ENCODE assay signal across 14 cellular contexts in the genomic region with DNA sequence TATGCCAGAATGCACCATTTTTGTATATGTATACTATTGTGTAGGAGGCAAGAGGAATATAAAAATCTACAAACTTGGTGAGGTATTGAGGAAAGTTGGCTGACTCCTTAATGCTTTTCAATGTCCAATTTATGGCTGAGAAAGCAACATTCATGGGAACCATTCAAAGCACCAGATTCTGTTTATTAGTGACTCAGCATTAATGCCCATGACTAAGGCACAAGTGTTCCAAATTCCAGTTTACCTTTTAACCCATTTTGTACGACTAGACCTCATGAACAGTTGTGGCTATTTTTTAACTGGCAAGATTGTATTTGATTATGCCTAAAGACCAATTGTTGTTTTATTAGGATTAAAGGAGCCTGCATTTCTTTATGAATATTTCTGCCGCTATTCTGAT.
DNase-seq lines count a peak whose midpoint lies in the region; ATAC-seq, FAIRE-seq and TF ChIP-seq lines count a peak whose summit lies in the region.
"Had no signal": no experiment of that assay in that cellular context is flagged by ENCODE, and none has a peak within 500 bp of the region (broad histone marks: within the 10 kb centered on the region; RNA-seq: fewer than 3 reads in every experiment).

No MANE protein-coding gene starts in this region.

- H3K4me1 Mint-ChIP-seq in T-helper 17 cell: peaks cover 7% of the 10 kb centered on the region
- H3K4me1 Mint-ChIP-seq in Calu3 (ENCODE audit: low read depth, unreplicated experiment): no peaks in the 10 kb centered on the region
- no peaks in the 10 kb centered on the region for H3K4me1 Mint-ChIP-seq in endothelial cell (ENCODE audit: unreplicated experiment)

- no peak for TF ChIP-seq CTCF in fibroblast of mammary gland (conservative IDR thresholded peaks at IDR 0.05; ENCODE audit: control insufficient read depth, insufficient read depth, low read depth, low read length)
- TF ChIP-seq CTCF in Calu3 (IDR thresholded peaks at IDR 0.05; ENCODE audit: unreplicated experiment): no peak
- no peak for TF ChIP-seq CTCF in endothelial cell (IDR thresholded peaks at IDR 0.05; ENCODE audit: unreplicated experiment)

- H3K27me3 Mint-ChIP-seq in T-helper 17 cell (no peaks in the 10 kb centered on the region), Calu3 (ENCODE audit: unreplicated experiment) (no peaks in the 10 kb centered on the region), endothelial cell (ENCODE audit: unreplicated experiment) (no peaks in the 10 kb centered on the region)
- H3K27me3 Mint-ChIP-seq: CD4-positive, alpha-beta memory T cell had no signal

- H3K9me3 ChIP-seq in T-helper 17 cell (ENCODE audit: control insufficient read depth, low read length, poor library complexity, severe bottlenecking): no peaks in the 10 kb centered on the region
- H3K9me3 ChIP-seq: BE2C had no signal

- intact Hi-C loops in Calu3 (cut with micrococcal nuclease; ENCODE audit: unreplicated experiment): no loop called here

- FAIRE-seq in frontal cortex (lab: Jason Lieb, UNC): no peak
- FAIRE-seq: A204.1, GM12878, GM18507, H54 had no signal

- H3K27ac Mint-ChIP-seq in T-helper 17 cell: peak overlapping the region; percentile 78
- H3K27ac Mint-ChIP-seq in Calu3 (ENCODE audit: unreplicated experiment): no peak overlapping the region
- no peak overlapping the region for H3K27ac Mint-ChIP-seq in endothelial cell (ENCODE audit: unreplicated experiment)
- H3K27ac Mint-ChIP-seq: CD4-positive, alpha-beta memory T cell had no signal

- H3K9me3 Mint-ChIP-seq in Calu3 (ENCODE audit: low read depth, unreplicated experiment) (no peaks in the 10 kb centered on the region), endothelial cell (ENCODE audit: unreplicated experiment) (no peaks in the 10 kb centered on the region)

- H3K4me3 ChIP-seq in fibroblast of mammary gland (ENCODE audit: control insufficient read depth, low read depth, low read length): no peak overlapping the region
- H3K4me3 ChIP-seq: GM12878 had no signal

- BruUV-seq in Calu3 (replicated peaks; lab: Mats Ljungman, UMichigan): no TSS peak

- ATAC-seq in T-helper 17 cell: no peak
- ATAC-seq: GM12878, HCT116 had no signal

- no peak overlapping the region for H3K4me3 Mint-ChIP-seq in T-helper 17 cell
- H3K4me3 Mint-ChIP-seq in Calu3 (ENCODE audit: low read depth, unreplicated experiment): no peak overlapping the region
- no peak overlapping the region for H3K4me3 Mint-ChIP-seq in endothelial cell (ENCODE audit: unreplicated experiment)
- H3K4me3 Mint-ChIP-seq: CD4-positive, alpha-beta memory T cell had no signal

- DNase-seq in ELR (ENCODE audit: low read depth) (peak; percentile 30), T-helper 17 cell (no peak), fibroblast of mammary gland (ENCODE audit: low read depth) (peak; percentile 74), Calu3 (no peak), frontal cortex (ENCODE audit: low spot score in 2 of 2) (no peak), inferior parietal cortex (ENCODE audit: extremely low spot score) (no peak), endothelial cell (ENCODE audit: low spot score) (no peak)
- DNase-seq: BE2C; CD4-positive, alpha-beta memory T cell had no signal

- CTCF ChIA-PET in Calu3 (lab: Charles Lee): no interaction called here

- H3K36me3 Mint-ChIP-seq in T-helper 17 cell (ENCODE audit: low read depth) (no peaks in the 10 kb centered on the region), Calu3 (ENCODE audit: insufficient read depth, unreplicated experiment) (no peaks in the 10 kb centered on the region), endothelial cell (ENCODE audit: low read depth, unreplicated experiment) (no peaks in the 10 kb centered on the region)
- H3K36me3 Mint-ChIP-seq: CD4-positive, alpha-beta memory T cell had no signal

Comparison
In these comparisons a context has a peak if more than half of its experiments do, and no peak if none do; other contexts are left out.
1. DNase-seq: peak in ELR (single experiment) and fibroblast of mammary gland (single experiment); none in T-helper 17 cell (0 of 3), Calu3 (single experiment), frontal cortex (0 of 2), inferior parietal cortex (single experiment) and endothelial cell (single experiment).